In the genomic region with DNA sequence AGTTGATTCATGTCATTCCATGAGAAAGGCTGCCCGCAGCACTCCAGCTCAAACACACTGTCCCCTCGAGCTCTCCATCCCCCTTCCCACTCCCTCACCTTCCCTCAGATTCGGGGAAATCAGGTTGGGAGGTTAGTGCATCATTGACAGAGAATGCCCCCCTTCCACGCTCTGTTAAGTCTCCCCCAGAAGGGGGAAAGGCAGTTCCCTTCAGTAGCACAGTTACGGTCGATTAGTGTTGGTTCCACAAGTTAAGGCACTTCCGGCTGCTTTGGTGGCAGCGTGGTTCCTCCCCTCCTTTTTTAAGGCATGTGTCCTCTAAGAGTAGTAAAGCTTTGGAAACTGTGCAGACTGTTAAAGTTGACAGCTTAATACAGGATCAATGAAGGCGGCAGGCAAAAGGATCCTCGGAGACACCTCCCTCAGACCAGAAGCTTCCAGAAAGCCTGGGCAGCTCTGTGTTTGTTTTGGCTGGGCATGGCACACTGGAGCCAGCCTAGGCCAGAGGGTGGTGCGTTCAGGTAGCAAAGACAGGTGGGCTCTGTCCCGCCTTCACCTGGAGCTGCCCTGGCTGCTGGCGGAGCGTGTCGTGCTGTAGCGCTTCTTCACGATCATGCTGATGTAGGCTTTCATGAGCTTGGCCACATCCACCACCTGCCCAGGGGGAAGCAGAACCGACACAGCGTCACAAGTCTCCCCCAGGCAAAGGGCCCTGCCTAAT, we compare ENCODE assay signal across 16 cellular contexts. TPM values are rescaled to one million over a fixed set of nuclear protein-coding genes. Genes with fewer than 3 reads are reported as not detected.
A peak's percentile ranks its signal among the peaks of the same experiment; 100 is the strongest.
DNase-seq lines count a peak whose midpoint lies in the region; ATAC-seq and TF ChIP-seq lines count a peak whose summit lies in the region.
"Had no signal": no experiment of that assay in that cellular context is flagged by ENCODE, and none has a peak within 500 bp of the region (broad histone marks: within the 10 kb centered on the region; RNA-seq: fewer than 3 reads in every experiment).

No MANE protein-coding gene starts in this region.

- peak; percentile 34 for DNase-seq in DMS79 treated with DMSO at 0.1 percent for 48 hours (lab: John Stamatoyannopoulos, UW)
- DNase-seq in DMS79 (lab: John Stamatoyannopoulos, UW) = no peak
- peak; percentile 58 for DNase-seq in colonic mucosa
- DNase-seq in left colon = peak; percentile 29 to 43
- no peak for DNase-seq in gastrocnemius medialis
- DNase-seq in activated naive CD8-positive, alpha-beta T cell treated with anti-CD3 and anti-CD28 coated beads for 36 hours = no peak
- DNase-seq: activated CD4-positive, alpha-beta T cell treated with anti-CD3 and anti-CD28 coated beads for 1 hour; NCI-H1092; NCI-H226 had no signal

- in situ Hi-C loops in gastrocnemius medialis (cut with MboI; ENCODE audit: low sequenced_read_pairs in 4 of 4) = no loop called here

- no peaks in the 10 kb centered on the region for H3K9me3 Mint-ChIP-seq in activated naive CD8-positive, alpha-beta T cell treated with anti-CD3 and anti-CD28 coated beads for 36 hours
- H3K9me3 Mint-ChIP-seq: activated T-cell treated with anti-CD3 and anti-CD28 coated beads, Interleukin-2, amount 50 U/mL, for 24 hours; CD8-positive, alpha-beta memory T cell; dendritic cell treated with granulocyte-macrophage colony-stimulating factor and Interleukin-4, amounts not matched to agents 40 ng/mL and 50 ng/mL, for 4 days; stimulated activated naive CD8-positive, alpha-beta T cell treated with anti-CD3 and anti-CD28 coated beads, Interleukin-15, Interleukin-2, amounts not matched to agents 100 ng/mL and 50 ng/mL, for 24 hours had no signal

- ATAC-seq in left colon (peak; percentile 75), gastrocnemius medialis (peak; percentile 22 to 28), GM18505 (IDR thresholded peaks at IDR 0.05; ENCODE audit: unreplicated experiment) (no peak), GM18519 (IDR thresholded peaks at IDR 0.05; ENCODE audit: low FRiP score, unreplicated experiment) (no peak)

- peaks cover 10% of the 10 kb centered on the region for H3K4me1 Mint-ChIP-seq in activated naive CD8-positive, alpha-beta T cell treated with anti-CD3 and anti-CD28 coated beads for 36 hours
- H3K4me1 Mint-ChIP-seq: CD8-positive, alpha-beta memory T cell had no signal

- no peak overlapping the region for H3K4me3 Mint-ChIP-seq in activated naive CD8-positive, alpha-beta T cell treated with anti-CD3 and anti-CD28 coated beads for 36 hours
- H3K4me3 Mint-ChIP-seq: activated T-cell treated with anti-CD3 and anti-CD28 coated beads, Interleukin-2, amount 50 U/mL, for 24 hours; dendritic cell treated with granulocyte-macrophage colony-stimulating factor and Interleukin-4, amounts not matched to agents 40 ng/mL and 50 ng/mL, for 4 days; stimulated activated naive CD8-positive, alpha-beta T cell treated with anti-CD3 and anti-CD28 coated beads, Interleukin-15, Interleukin-2, amounts not matched to agents 100 ng/mL and 50 ng/mL, for 24 hours had no signal

- H3K9ac ChIP-seq in colonic mucosa (ENCODE audit: low read depth in 2 of 2, low read length in 2 of 2) = no peak overlapping the region

- H3K4me3 ChIP-seq in colonic mucosa (no peak overlapping the region), gastrocnemius medialis (no peak overlapping the region)

- H3K27me3 Mint-ChIP-seq in activated naive CD8-positive, alpha-beta T cell treated with anti-CD3 and anti-CD28 coated beads for 36 hours = no peaks in the 10 kb centered on the region
- H3K27me3 Mint-ChIP-seq: activated T-cell treated with anti-CD3 and anti-CD28 coated beads, Interleukin-2, amount 50 U/mL, for 24 hours; dendritic cell treated with granulocyte-macrophage colony-stimulating factor and Interleukin-4, amounts not matched to agents 40 ng/mL and 50 ng/mL, for 4 days; stimulated activated naive CD8-positive, alpha-beta T cell treated with anti-CD3 and anti-CD28 coated beads, Interleukin-15, Interleukin-2, amounts not matched to agents 100 ng/mL and 50 ng/mL, for 24 hours had no signal

- no peaks in the 10 kb centered on the region for H3K9me3 ChIP-seq in colonic mucosa
- H3K9me3 ChIP-seq in gastrocnemius medialis = no peaks in the 10 kb centered on the region

- TF ChIP-seq CTCF in colonic mucosa (IDR thresholded peaks at IDR 0.05) = no peak
- no peak for TF ChIP-seq CTCF in gastrocnemius medialis (IDR thresholded peaks at IDR 0.05 in 4 of 5, conservative IDR thresholded peaks at IDR 0.05 in 1 of 5)

- no peak overlapping the region for H3K27ac Mint-ChIP-seq in activated naive CD8-positive, alpha-beta T cell treated with anti-CD3 and anti-CD28 coated beads for 36 hours
- H3K27ac Mint-ChIP-seq: activated T-cell treated with anti-CD3 and anti-CD28 coated beads, Interleukin-2, amount 50 U/mL, for 24 hours; dendritic cell treated with granulocyte-macrophage colony-stimulating factor and Interleukin-4, amounts not matched to agents 40 ng/mL and 50 ng/mL, for 4 days; stimulated activated naive CD8-positive, alpha-beta T cell treated with anti-CD3 and anti-CD28 coated beads, Interleukin-15, Interleukin-2, amounts not matched to agents 100 ng/mL and 50 ng/mL, for 24 hours had no signal

- H3K36me3 ChIP-seq in colonic mucosa (no peaks in the 10 kb centered on the region), gastrocnemius medialis (peaks cover 0 to 4% of the 10 kb centered on the region in 2 donors)

- H3K27ac ChIP-seq in colonic mucosa (no peak overlapping the region), gastrocnemius medialis (peak overlapping the region in 1 of 4 donors; percentile 18)
- H3K27ac ChIP-seq: 22Rv1 had no signal

- H3K27me3 ChIP-seq in colonic mucosa (no peaks in the 10 kb centered on the region), gastrocnemius medialis (no peaks in the 10 kb centered on the region)

- no peaks in the 10 kb centered on the region for H3K36me3 Mint-ChIP-seq in activated naive CD8-positive, alpha-beta T cell treated with anti-CD3 and anti-CD28 coated beads for 36 hours
- H3K36me3 Mint-ChIP-seq: CD8-positive, alpha-beta memory T cell had no signal

- TF ChIP-seq POLR2A in gastrocnemius medialis (IDR thresholded peaks at IDR 0.05) (no peak), GM18505 (IDR thresholded peaks at IDR 0.05; ENCODE audit: borderline replicate concordance, extremely low read depth, insufficient read depth, insufficient read length) (no peak)

- intact Hi-C loops in colonic mucosa (cut with DNase I) = loop anchor here (2.0 to 10.0 kb wide), 2 partner anchors 211 to 505 kb away; no protein-coding TSS in a partner anchor
- intact Hi-C loops in left colon (cut with DNase I, micrococcal nuclease) = loop anchor here in 1 of 2 donors (10.0 kb wide), 1 partner anchor 181 kb away; no protein-coding TSS in a partner anchor
- intact Hi-C loops in gastrocnemius medialis (cut with DNase I; ENCODE audit: low total_unique reads) = loop anchor here (5.0 kb wide), 2 partner anchors 179 to 209 kb away; no protein-coding TSS in a partner anchor

- no peaks in the 10 kb centered on the region for H3K4me1 ChIP-seq in colonic mucosa
- H3K4me1 ChIP-seq in gastrocnemius medialis = peaks cover 4 to 8% of the 10 kb centered on the region in 2 donors

RNA-seq across cellular contexts. Expression of a gene that starts 49.5 kb away (rescaled TPM):
- 10 to 100 TPM; 49.9 to 56.8 TPM for total RNA-seq in colonic mucosa
- total RNA-seq in left colon = 100 to 1,000 TPM in 1 of 2 donors, 10 to 100 TPM in 1; 63.7 to 100 TPM
- total RNA-seq in gastrocnemius medialis = 100 to 1,000 TPM in 3 of 4 donors, 10 to 100 TPM in 1; 94.2 to 380 (median 305) TPM
- 10 to 100 TPM; 25.1 to 27.3 TPM for total RNA-seq in activated naive CD8-positive, alpha-beta T cell treated with anti-CD3 and anti-CD28 coated beads for 36 hours

Comparison
In these comparisons a context has a peak if more than half of its experiments do, and no peak if none do; other contexts are left out.
1. DNase-seq: peak in DMS79 treated with DMSO at 0.1 percent for 48 hours (single experiment), colonic mucosa (single experiment) and left colon (2 of 2); none in DMS79 (single experiment), gastrocnemius medialis (0 of 2) and activated naive CD8-positive, alpha-beta T cell treated with anti-CD3 and anti-CD28 coated beads for 36 hours (single experiment).
2. ATAC-seq: peak in left colon (single experiment) and gastrocnemius medialis (2 of 2); none in GM18505 (single experiment) and GM18519 (single experiment).